Comparison of ENCODE assay signal across 8 cellular contexts in genomic region chr4:17811078-17811603, GRCh38. TPM values are rescaled to one million over a fixed set of nuclear protein-coding genes. Genes with fewer than 3 reads are reported as not detected.
DNase-seq lines count a peak whose midpoint lies in the region; ATAC-seq and TF ChIP-seq lines count a peak whose summit lies in the region.

No MANE protein-coding gene starts in this region.

- H3K9me3 ChIP-seq in DND-41 (ENCODE audit: insufficient read depth, low read length, severe bottlenecking) (no peaks in the 10 kb centered on the region), iPS DF 6.9 (ENCODE audit: control insufficient read depth, insufficient read depth, low read length) (no peaks in the 10 kb centered on the region)

- H3K36me3 ChIP-seq in DND-41 (ENCODE audit: insufficient read depth, low read length) (peaks cover 63% of the 10 kb centered on the region), iPS DF 6.9 (ENCODE audit: control insufficient read depth, insufficient read depth, low read length) (no peaks in the 10 kb centered on the region)

- peak; percentile 49 for ATAC-seq in DND-41 (ENCODE audit: insufficient read depth, low read depth)
- ATAC-seq in HG03469 (IDR thresholded peaks at IDR 0.05; ENCODE audit: unreplicated experiment), result peak; percentile 7
- peak; percentile 31 to 44 for ATAC-seq in activated T-cell treated with anti-CD3 and anti-CD28 coated beads, Interleukin-2, amount 50 U/mL, for 4 hours

- H2AFZ ChIP-seq in DND-41 (ENCODE audit: low read depth, low read length), result peak overlapping the region; percentile 85

- H3K9me3 Mint-ChIP-seq in activated T-cell treated with anti-CD3 and anti-CD28 coated beads, Interleukin-2, amount 50 U/mL, for 4 hours, result no peaks in the 10 kb centered on the region

- peaks cover 98% of the 10 kb centered on the region for H3K79me2 ChIP-seq in DND-41 (ENCODE audit: insufficient read depth, low read length)

- H3K4me1 Mint-ChIP-seq in activated T-cell treated with anti-CD3 and anti-CD28 coated beads, Interleukin-2, amount 50 U/mL, for 4 hours (ENCODE audit: low read depth), result peaks cover 46% of the 10 kb centered on the region

- TF ChIP-seq CTCF in DND-41 (IDR thresholded peaks at IDR 0.05; ENCODE audit: borderline replicate concordance, extremely low read depth, low read length, poor library complexity, severe bottlenecking), result peak; percentile 6
- no peak for TF ChIP-seq CTCF in GM20000 (IDR thresholded peaks at IDR 0.05; ENCODE audit: extremely low read depth, missing control alignments)

- peak overlapping the region; percentile 92 for H3K4me3 Mint-ChIP-seq in activated T-cell treated with anti-CD3 and anti-CD28 coated beads, Interleukin-2, amount 50 U/mL, for 4 hours

- peaks cover 49% of the 10 kb centered on the region for H4K20me1 ChIP-seq in DND-41 (ENCODE audit: insufficient read depth, low read length)

- peak overlapping the region; percentile 92 for H3K9ac ChIP-seq in DND-41 (ENCODE audit: low read depth, low read length)

- H3K4me1 ChIP-seq in DND-41 (ENCODE audit: insufficient read depth, low read length) (peaks cover 57% of the 10 kb centered on the region), iPS DF 6.9 (ENCODE audit: control insufficient read depth, insufficient read depth, low read length) (no peaks in the 10 kb centered on the region; the same call in 1 of the 2 replicates)

- peak overlapping the region; percentile 81 for H3K4me2 ChIP-seq in DND-41 (ENCODE audit: insufficient read depth, low read length)

- H3K36me3 Mint-ChIP-seq in activated T-cell treated with anti-CD3 and anti-CD28 coated beads, Interleukin-2, amount 50 U/mL, for 4 hours (ENCODE audit: insufficient read depth), result peaks cover 11% of the 10 kb centered on the region

- no peaks in the 10 kb centered on the region for H3K27me3 ChIP-seq in DND-41 (ENCODE audit: insufficient read depth, low read length, poor library complexity)
- no peaks in the 10 kb centered on the region for H3K27me3 ChIP-seq in iPS DF 6.9 (ENCODE audit: control insufficient read depth, insufficient read depth, low read length)

- H3K4me3 ChIP-seq in DND-41 (ENCODE audit: low read depth in 1 of 2, low read length in 2 of 2) (peak overlapping the region; percentile 77 to 95), iPS DF 6.9 (ENCODE audit: low read length) (peak overlapping the region; percentile 81)

- H3K27me3 Mint-ChIP-seq in activated T-cell treated with anti-CD3 and anti-CD28 coated beads, Interleukin-2, amount 50 U/mL, for 4 hours (ENCODE audit: low read depth), result no peaks in the 10 kb centered on the region

- DNase-seq in DND-41, result peak; percentile 46
- peak; percentile 18 for DNase-seq in GM20000 (ENCODE audit: low spot score)
- DNase-seq in activated T-cell treated with anti-CD3 and anti-CD28 coated beads, Interleukin-2, amount 50 U/mL, for 4 hours, result no peak
- DNase-seq in iPS DF 6.9 (ENCODE audit: low read depth, low spot score), result no peak
- peak; percentile 4 for DNase-seq in stimulated activated CD8-positive, alpha-beta memory T cell treated with anti-CD3 and anti-CD28 coated beads, Interleukin-4, amount 100 ng/mL, for 24 hours (ENCODE audit: low read depth)
- no peak for DNase-seq in dermis blood vessel endothelial cell
- DNase-seq in kidney glomerular epithelial cell (lab: John Stamatoyannopoulos, UW), result no peak

- peak overlapping the region; percentile 97 for H3K27ac ChIP-seq in DND-41 (ENCODE audit: low read length)
- no peak overlapping the region for H3K27ac ChIP-seq in iPS DF 6.9 (ENCODE audit: low read length)

- WGBS in iPS DF 6.9 (ENCODE audit: insufficient coverage, insufficient read length), result no CpG with 5 or more reads among the region's 48 CpGs

RNA-seq across cellular contexts. Expression of gene NCAPG, which starts 0.4 kb away (rescaled TPM):
- 1 to 10 TPM; 6.0 to 8.4 (median 8.0) TPM for total RNA-seq in activated T-cell treated with anti-CD3 and anti-CD28 coated beads, Interleukin-2, amount 50 U/mL, for 4 hours
- total RNA-seq in dermis blood vessel endothelial cell, result 16.2 and 78.7 TPM in 2 replicates

RNA-seq across cellular contexts. Expression of gene DCAF16, which starts 0.6 kb away (rescaled TPM):
- total RNA-seq in activated T-cell treated with anti-CD3 and anti-CD28 coated beads, Interleukin-2, amount 50 U/mL, for 4 hours, result 10 to 100 TPM; 34.1 to 44.4 (median 40.3) TPM
- 19.2 and 21.4 TPM in 2 replicates for total RNA-seq in dermis blood vessel endothelial cell

RNA-seq across cellular contexts. Expression of gene FAM184B, which starts 29.7 kb away (rescaled TPM):
- under 1 TPM in 2 of 3 donors, not detected in 1; 0.03 TPM for total RNA-seq in activated T-cell treated with anti-CD3 and anti-CD28 coated beads, Interleukin-2, amount 50 U/mL, for 4 hours
- not detected in 2 replicates for total RNA-seq in dermis blood vessel endothelial cell

Comparison
In these comparisons a context has a peak if more than half of its experiments do, and no peak if none do; other contexts are left out.
1. DNase-seq: peak in DND-41 (single experiment), GM20000 (single experiment) and stimulated activated CD8-positive, alpha-beta memory T cell treated with anti-CD3 and anti-CD28 coated beads, Interleukin-4, amount 100 ng/mL, for 24 hours (single experiment); none in activated T-cell treated with anti-CD3 and anti-CD28 coated beads, Interleukin-2, amount 50 U/mL, for 4 hours (single experiment), iPS DF 6.9 (single experiment), dermis blood vessel endothelial cell (single experiment) and kidney glomerular epithelial cell (single experiment).
2. Peak in every context shown above with its lines, with median percentiles within 50 percentile points of each other: ATAC-seq.